ENCODE assay signal across 30 cellular contexts in genomic region chr5:100974082-100974481, GRCh38.
"Had no signal": no experiment of that assay in that cellular context is flagged by ENCODE, and none has a peak within 500 bp of the region (broad histone marks: within the 10 kb centered on the region; RNA-seq: fewer than 3 reads in every experiment).

No MANE protein-coding gene starts in this region.

- H3K9me3 ChIP-seq: ascending aorta, body of pancreas, breast epithelium had no signal

- ATAC-seq: activated CD8-positive, alpha-beta T cell treated with anti-CD3 and anti-CD28 coated beads for 36 hours; activated naive CD8-positive, alpha-beta T cell treated with anti-CD3 and anti-CD28 coated beads, Interleukin-2, amount 50 U/mL, for 24 hours; activated T-cell treated with anti-CD3 and anti-CD28 coated beads, Interleukin-2, amount 50 U/mL, for 4 hours; activated T-cell treated with anti-CD3 and anti-CD28 coated beads, Interleukin-2, amount 50 U/mL, for 72 hours; activated T-helper 17 cell treated with anti-CD3 and anti-CD28 coated beads, Interleukin-2, amount 50 U/mL, for 72 hours; body of pancreas had no signal

- H3K4me3 ChIP-seq: ascending aorta, body of pancreas, breast epithelium had no signal

- H3K4me1 ChIP-seq: ascending aorta, body of pancreas, breast epithelium had no signal

- H3K27ac ChIP-seq: ascending aorta, body of pancreas, brain microvascular endothelial cell, breast epithelium, VCaP had no signal

- H3K36me3 ChIP-seq: ascending aorta, brain microvascular endothelial cell, breast epithelium had no signal

- H3K27me3 ChIP-seq: ascending aorta, body of pancreas, brain microvascular endothelial cell, breast epithelium had no signal

- DNase-seq: activated B cell treated with CpG ODN at 0.5 μM for 24 hours; activated CD4-positive, alpha-beta memory T cell treated with anti-CD3 and anti-CD28 coated beads for 36 hours; activated CD4-positive, alpha-beta T cell treated with anti-CD3 and anti-CD28 coated beads for 4 hours; activated CD4-positive, alpha-beta T cell treated with anti-CD3 and anti-CD28 coated beads, Interleukin-2, amount 10 ng/mL, durations not matched to agents 24 days and 14 days; activated CD4-positive, alpha-beta T cell treated with anti-CD3 and anti-CD28 coated beads, Interleukin-2, amount 50 U/mL, for 1 hour; activated CD4-positive, alpha-beta T cell treated with anti-CD3 and anti-CD28 coated beads, Interleukin-2, amount 50 U/mL, for 4 hours; activated CD4-positive, CD25-positive, alpha-beta regulatory T cell treated with anti-CD3 and anti-CD28 coated beads, Interleukin-2, amount 50 U/mL, for 72 hours; activated CD8-positive, alpha-beta memory T cell treated with anti-CD3 and anti-CD28 coated beads, Interleukin-2, amount 50 U/mL, for 4 hours; activated CD8-positive, alpha-beta T cell treated with anti-CD3 and anti-CD28 coated beads for 36 hours; activated gamma-delta T cell; activated naive CD4-positive, alpha-beta T cell treated with anti-CD3 and anti-CD28 coated beads, Interleukin-2, amount 10 ng/mL, durations not matched to agents 7 days and 5 days; activated naive CD4-positive, alpha-beta T cell treated with Interleukin-2 at 50 U/mL for 16 hours; activated naive CD8-positive, alpha-beta T cell treated with anti-CD3 and anti-CD28 coated beads, Interleukin-2, amount 10 ng/mL, durations not matched to agents 7 days and 5 days; activated naive CD8-positive, alpha-beta T cell treated with anti-CD3 and anti-CD28 coated beads, Interleukin-2, amount 50 U/mL, for 24 hours; activated T-cell treated with anti-CD3 and anti-CD28 coated beads for 4 hours; activated T-cell treated with anti-CD3 and anti-CD28 coated beads, Interleukin-2, amount 50 U/mL, for 1 hour; activated T-cell treated with anti-CD3 and anti-CD28 coated beads, Interleukin-2, amount 50 U/mL, for 4 hours; activated T-cell treated with anti-CD3 and anti-CD28 coated beads, Interleukin-2, amount 50 U/mL, for 72 hours; amygdala; anterior cingulate cortex; body of pancreas; brain microvascular endothelial cell; central memory CD4-positive, alpha-beta T cell; T-helper 1 cell; T-helper 2 cell; T-helper 9 cell had no signal
